In genomic region chr6:125201961-125202729, GRCh38 we compare ENCODE assay signal across 9 cellular contexts. TPM values are rescaled to one million over a fixed set of nuclear protein-coding genes. Genes with fewer than 3 reads are reported as not detected.
A peak's percentile ranks its signal among the peaks of the same experiment; 100 is the strongest.
DNase-seq lines count a peak whose midpoint lies in the region; ATAC-seq and TF ChIP-seq lines count a peak whose summit lies in the region.
"Had no signal": no experiment of that assay in that cellular context is flagged by ENCODE, and none has a peak within 500 bp of the region (broad histone marks: within the 10 kb centered on the region; RNA-seq: fewer than 3 reads in every experiment).

No MANE protein-coding gene starts in this region.

- no peaks in the 10 kb centered on the region for H4K20me1 ChIP-seq in mammary epithelial cell (ENCODE audit: insufficient read depth, low read length)

- H3K4me2 ChIP-seq in mammary epithelial cell (ENCODE audit: insufficient read depth, low read depth, low read length), result peak overlapping the region; percentile 77

- peak; percentile 89 for DNase-seq in mammary epithelial cell
- peak; percentile 68 for DNase-seq in lung (ENCODE audit: low spot score)
- DNase-seq in GM10266 (ENCODE audit: extremely low spot score), result no peak
- no peak for DNase-seq in SK-N-DZ (ENCODE audit: low spot score)
- DNase-seq in DMS153 treated with DMSO at 0.1 percent for 48 hours (lab: John Stamatoyannopoulos, UW; ENCODE audit: unreplicated experiment), result no peak
- DNase-seq in activated naive CD4-positive, alpha-beta T cell treated with Interleukin-2 at 50 U/mL for 16 hours, result no peak

- CTCF ChIA-PET in mammary epithelial cell (lab: Charles Lee; ENCODE audit: low non-redundant PET), result interaction anchor here (0.6 kb wide), 1 partner anchor 10 kb away, joined by 7 read pairs; no protein-coding TSS in a partner anchor

- no peak for TF ChIP-seq CTCF in mammary epithelial cell (conservative IDR thresholded peaks at IDR 0.05 in 1 of 2, IDR thresholded peaks at IDR 0.05 in 1 of 2; ENCODE audit: extremely low read depth in 1 of 2, insufficient read depth in 1 of 2, low read depth in 1 of 2, low read length in 2 of 2)
- TF ChIP-seq CTCF in lung (IDR thresholded peaks at IDR 0.05; ENCODE audit: control extremely low read depth, extremely low read depth), result no peak
- no peak for TF ChIP-seq CTCF in GM10266 (IDR thresholded peaks at IDR 0.05; ENCODE audit: control insufficient read depth, insufficient read depth, low read depth, missing control alignments)

- ATAC-seq in lung (ENCODE audit: insufficient read depth, low FRiP score), result no peak

- no peak overlapping the region for H3K9ac ChIP-seq in mammary epithelial cell (ENCODE audit: insufficient read depth, low read length)

- H3K79me2 ChIP-seq in ACC112 (ENCODE audit: control insufficient read depth, insufficient read depth, low read length, unreplicated experiment), result no peaks in the 10 kb centered on the region
- peaks cover 53% of the 10 kb centered on the region for H3K79me2 ChIP-seq in mammary epithelial cell (ENCODE audit: insufficient read depth, low read length)

- peaks cover 49% of the 10 kb centered on the region for H3K4me1 ChIP-seq in ACC112 (ENCODE audit: control insufficient read depth, insufficient read depth, low read length, unreplicated experiment)
- peaks cover 28% of the 10 kb centered on the region for H3K4me1 ChIP-seq in mammary epithelial cell (ENCODE audit: insufficient read depth, low read length)
- H3K4me1 ChIP-seq in lung (ENCODE audit: control insufficient read depth in 2 of 2, insufficient read depth in 2 of 2, low read length in 2 of 2), result peaks cover 0 to 6% of the 10 kb centered on the region in 2 donors

- intact Hi-C loops in mammary epithelial cell (cut with micrococcal nuclease), result loop anchor here (1.0 to 2.0 kb wide), 2 partner anchors 9 to 35 kb away; no protein-coding TSS in a partner anchor

- H3K9me3 ChIP-seq in mammary epithelial cell (replicated peaks; ENCODE audit: insufficient read depth, low read length) (no peaks in the 10 kb centered on the region), lung (ENCODE audit: control insufficient read depth in 2 of 2, insufficient read depth in 1 of 2, low read length in 1 of 2) (no peaks in the 10 kb centered on the region)

- peak overlapping the region; percentile 90 for H3K27ac ChIP-seq in ACC112 (ENCODE audit: low read depth, low read length)
- H3K27ac ChIP-seq in mammary epithelial cell (ENCODE audit: insufficient read depth, low read depth, low read length), result peak overlapping the region; percentile 72
- peak overlapping the region in 1 of 2 donors; percentile 52 for H3K27ac ChIP-seq in lung (ENCODE audit: low read depth in 1 of 2, low read length in 1 of 2)

- H3K36me3 ChIP-seq in ACC112 (ENCODE audit: insufficient read depth, low read length), result no peaks in the 10 kb centered on the region
- no peaks in the 10 kb centered on the region for H3K36me3 ChIP-seq in mammary epithelial cell (ENCODE audit: insufficient read depth, low read length)
- H3K36me3 ChIP-seq in lung (ENCODE audit: control insufficient read depth in 2 of 2, insufficient read depth in 2 of 2, low read length in 2 of 2), result no peaks in the 10 kb centered on the region

- peak; percentile 81; the same call in 1 of the 2 replicates for TF ChIP-seq EP300 in Ishikawa (IDR thresholded peaks at IDR 0.05; ENCODE audit: borderline replicate concordance)

- peak overlapping the region; percentile 50; the same call in 1 of the 2 replicates for H3K4me3 ChIP-seq in ACC112 (ENCODE audit: low read depth, low read length)
- H3K4me3 ChIP-seq in mammary epithelial cell (replicated peaks in 1 of 3; ENCODE audit: insufficient read depth in 1 of 3, low read depth in 2 of 3, low read length in 3 of 3), result peak overlapping the region in 2 of 3 experiments; percentile 6 to 24
- H3K4me3 ChIP-seq in lung, result no peak overlapping the region

- WGBS in mammary epithelial cell (ENCODE audit: low coverage, missing lambda C conversion rate), result 9% methylated on average over 7 of the region's 7 CpGs
- 30% methylated on average over 7 of the region's 7 CpGs for WGBS in lung, 2 donors

- peak overlapping the region; percentile 72 for H2AFZ ChIP-seq in ACC112 (ENCODE audit: low read length, unreplicated experiment)
- peak overlapping the region; percentile 12 for H2AFZ ChIP-seq in mammary epithelial cell (ENCODE audit: low read depth, low read length)

- peak; percentile 22 for TF ChIP-seq RAD21 in Ishikawa (IDR thresholded peaks at IDR 0.05; ENCODE audit: low read depth)

- dilution Hi-C loops in mammary epithelial cell (cut with HindIII; ENCODE audit: low sequenced_read_pairs), result no loop called here

- H3K27me3 ChIP-seq in ACC112 (ENCODE audit: insufficient read depth, low read length), result no peaks in the 10 kb centered on the region
- no peaks in the 10 kb centered on the region for H3K27me3 ChIP-seq in mammary epithelial cell (ENCODE audit: insufficient read depth, low read length)
- no peaks in the 10 kb centered on the region for H3K27me3 ChIP-seq in lung (ENCODE audit: control insufficient read depth, insufficient read depth)

- in situ Hi-C loops in mammary epithelial cell (cut with MboI; ENCODE audit: low sequenced_read_pairs in 2 of 2), result no loop called here

- BruUV-seq in mammary epithelial cell (replicated peaks; lab: Mats Ljungman, UMichigan), result TSS peak; percentile 70

TF ChIP-seq in Ishikawa, 13 proteins besides CTCF, POLR2A, EP300 and RAD21:
- peak; percentile 75; the same call in 1 of the 2 replicates for TF ChIP-seq TCF12 (IDR thresholded peaks at IDR 0.05; ENCODE audit: low read depth)
- TF ChIP-seq CREB1 (IDR thresholded peaks at IDR 0.05; ENCODE audit: low read depth), result no peak; the same call in 1 of the 2 replicates
- no peak for TF ChIP-seq EGR1 (IDR thresholded peaks at IDR 0.05)
- TF ChIP-seq NFIC (IDR thresholded peaks at IDR 0.05), result peak; percentile 98
- TF ChIP-seq TAF1 (IDR thresholded peaks at IDR 0.05; ENCODE audit: low read depth), result no peak
- peak; percentile 82 for TF ChIP-seq TEAD4 (IDR thresholded peaks at IDR 0.05)
- TF ChIP-seq REST (IDR thresholded peaks at IDR 0.05; ENCODE audit: low read depth), result no peak
- TF ChIP-seq YY1 (IDR thresholded peaks at IDR 0.05; ENCODE audit: low read depth), result no peak
- peak; percentile 95 for TF ChIP-seq CEBPB (IDR thresholded peaks at IDR 0.05)
- TF ChIP-seq ZBTB7A (IDR thresholded peaks at IDR 0.05; ENCODE audit: low read depth), result no peak
- peak; percentile 82 for TF ChIP-seq MAX (IDR thresholded peaks at IDR 0.05)
- no peak for TF ChIP-seq USF1 (IDR thresholded peaks at IDR 0.05)
- peak; percentile 58 for TF ChIP-seq FOXM1 (IDR thresholded peaks at IDR 0.05; ENCODE audit: borderline replicate concordance, low read depth)
TF ChIP-seq in Ishikawa: peak in this region for 6.

RNA-seq across cellular contexts. Expression of gene TPD52L1, which starts 48.6 kb away (rescaled TPM):
- total RNA-seq in mammary epithelial cell (100 to 1,000 TPM; 115 to 269 TPM), lung (10 to 100 TPM; 15.7 to 43.5 TPM)
- polyA plus RNA-seq in mammary epithelial cell (171 TPM), lung (10 to 100 TPM; 15.6 to 17.8 TPM)
- polyA minus RNA-seq in mammary epithelial cell, result 86.8 TPM
- not detected in 2 replicates for polyA plus RNA-seq in SK-N-DZ (2014; cell fraction: cytosol; rRNA removed)
- not detected in 2 replicates for polyA plus RNA-seq in SK-N-DZ (2014; cell fraction: nucleus; rRNA removed)
- total RNA-seq: T-helper 2 cell treated with Interferon-gamma antibody and Interleukin-4, amounts not matched to agents 100 ng/mL and 5 ng/mL, for 36 hours had no signal

Comparison
In these comparisons a context has a peak if more than half of its experiments do, and no peak if none do; other contexts are left out.
1. DNase-seq: peak in mammary epithelial cell (single experiment) and lung (single experiment); none in GM10266 (single experiment), SK-N-DZ (single experiment), DMS153 treated with DMSO at 0.1 percent for 48 hours (single experiment) and activated naive CD4-positive, alpha-beta T cell treated with Interleukin-2 at 50 U/mL for 16 hours (single experiment).